In genomic region chr22:33519140-33519973, GRCh38 we compare ENCODE assay signal across 7 cellular contexts.
DNase-seq lines count a peak whose midpoint lies in the region; ATAC-seq and TF ChIP-seq lines count a peak whose summit lies in the region.

No MANE protein-coding gene starts in this region.

- H3K27me3 Mint-ChIP-seq in nephron progenitor cell (ENCODE audit: low read depth, poor library complexity) = no peaks in the 10 kb centered on the region

- TF ChIP-seq CTCF in fibroblast of mammary gland (conservative IDR thresholded peaks at IDR 0.05; ENCODE audit: control insufficient read depth, insufficient read depth, low read depth, low read length) (peak; percentile 51), nephron progenitor cell (IDR thresholded peaks at IDR 0.05) (peak; percentile 61)

- no peak overlapping the region for H3K4me3 Mint-ChIP-seq in nephron progenitor cell

- ATAC-seq in HG02798 (IDR thresholded peaks at IDR 0.05; ENCODE audit: poor library complexity, unreplicated experiment) (peak; percentile 33), GM18867 (IDR thresholded peaks at IDR 0.05; ENCODE audit: unreplicated experiment) (no peak)

- peaks cover 50% of the 10 kb centered on the region for H3K4me1 Mint-ChIP-seq in nephron progenitor cell

- DNase-seq in DMS79 (lab: John Stamatoyannopoulos, UW) (peak; percentile 1), SHP77 treated with DMSO at 0.1 percent for 48 hours (lab: John Stamatoyannopoulos, UW) (peak; percentile 33), fibroblast of mammary gland (ENCODE audit: low read depth) (peak; percentile 62), nephron progenitor cell (peak; percentile 41), HPDE6-E6E7 (ENCODE audit: extremely low spot score) (no peak)

- no peak overlapping the region for H3K4me3 ChIP-seq in fibroblast of mammary gland (ENCODE audit: control insufficient read depth, low read depth, low read length)

- peaks cover 20% of the 10 kb centered on the region for H3K36me3 Mint-ChIP-seq in nephron progenitor cell (ENCODE audit: low read depth)

- no peak overlapping the region for H3K27ac Mint-ChIP-seq in nephron progenitor cell

- peaks cover 9% of the 10 kb centered on the region for H3K9me3 Mint-ChIP-seq in nephron progenitor cell
